Comparison of ENCODE assay signal across 29 cellular contexts in the genomic region with DNA sequence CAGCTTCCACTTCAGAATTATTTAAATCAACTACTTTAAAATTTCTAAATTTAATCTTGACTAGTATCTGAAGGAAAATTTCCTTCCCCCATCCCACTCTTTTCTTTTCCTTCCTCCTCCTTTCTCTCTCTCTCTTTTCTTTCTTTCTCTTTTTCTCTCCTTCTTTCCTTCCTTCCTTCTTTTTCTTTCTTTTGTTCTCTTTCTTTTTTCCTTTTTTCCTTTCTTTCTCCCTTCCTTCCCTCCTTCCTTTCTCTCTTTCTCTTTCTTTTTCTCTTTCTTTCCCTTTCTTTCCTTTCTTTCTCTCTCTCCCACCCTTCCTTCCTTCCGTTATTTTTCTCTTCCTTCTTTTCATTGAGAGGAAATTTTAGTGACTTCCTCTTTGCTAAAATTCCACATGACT.
"Had no signal": no experiment of that assay in that cellular context is flagged by ENCODE, and none has a peak within 500 bp of the region (broad histone marks: within the 10 kb centered on the region; RNA-seq: fewer than 3 reads in every experiment).

No MANE protein-coding gene starts in this region.

- H3K9me3 Mint-ChIP-seq: nephron had no signal

- H3K9ac ChIP-seq: neural progenitor cell, parathyroid adenoma had no signal

- H3K36me3 ChIP-seq: esophagus squamous epithelium, heart right ventricle, left lung, neural progenitor cell, right atrium auricular region, suprapubic skin, vagina had no signal

- H3K27me3 ChIP-seq: esophagus squamous epithelium, heart right ventricle, left lung, neural progenitor cell, right atrium auricular region, suprapubic skin, vagina had no signal

- H3K36me3 Mint-ChIP-seq: mesothelial cell of epicardium, naive B cell, neural progenitor cell had no signal

- H3K4me1 ChIP-seq: esophagus squamous epithelium, heart right ventricle, left lung, neural progenitor cell, parathyroid adenoma, right atrium auricular region, suprapubic skin, vagina had no signal

- H3K27ac Mint-ChIP-seq: effector memory CD8-positive, alpha-beta T cell; mesothelial cell of epicardium; naive B cell; nephron; neural progenitor cell; progenitor cell of endocrine pancreas; stimulated activated naive CD8-positive, alpha-beta T cell treated with anti-CD3 and anti-CD28 coated beads, Interleukin-15, amount 100 ng/mL, for 72 hours had no signal

- H3K4me3 Mint-ChIP-seq: effector memory CD8-positive, alpha-beta T cell; mesothelial cell of epicardium; naive B cell; nephron; neural progenitor cell; stimulated activated naive CD8-positive, alpha-beta T cell treated with anti-CD3 and anti-CD28 coated beads, Interleukin-15, amount 100 ng/mL, for 72 hours had no signal

- H2AFZ ChIP-seq: neural progenitor cell, parathyroid adenoma had no signal

- ATAC-seq: effector memory CD8-positive, alpha-beta T cell; heart right ventricle; left cardiac atrium; left lung; mucosa of descending colon; sciatic nerve; stimulated activated naive CD8-positive, alpha-beta T cell treated with anti-CD3 and anti-CD28 coated beads, Interleukin-15, amount 100 ng/mL, for 72 hours had no signal

- H3K4me1 Mint-ChIP-seq: mesothelial cell of epicardium; naive B cell; nephron; neural progenitor cell; stimulated activated naive CD8-positive, alpha-beta T cell treated with anti-CD3 and anti-CD28 coated beads, Interleukin-15, amount 100 ng/mL, for 72 hours had no signal

- H3K4me2 ChIP-seq: neural progenitor cell, smooth muscle cell had no signal

- H3K79me2 ChIP-seq: parathyroid adenoma had no signal

- H3K27me3 Mint-ChIP-seq: effector memory CD8-positive, alpha-beta T cell; naive B cell; progenitor cell of endocrine pancreas; stimulated activated naive CD8-positive, alpha-beta T cell treated with anti-CD3 and anti-CD28 coated beads, Interleukin-15, amount 100 ng/mL, for 72 hours had no signal

- H3K9me3 ChIP-seq: mucosa of descending colon, right atrium auricular region, suprapubic skin, vagina had no signal

- DNase-seq: effector memory CD8-positive, alpha-beta T cell; erythroblast; esophagus squamous epithelium; foreskin melanocyte; glutamatergic neuron; heart right ventricle; hippocampal formation; left cardiac atrium; left lung; mesenchymal stem cell; mucosa of descending colon; naive B cell; stimulated activated CD4-positive, alpha-beta T cell treated with anti-CD3 and anti-CD28 coated beads, Interleukin-12 subunit alpha, Interleukin-12 subunit beta, amount 100 ng/mL, for 4 hours; stimulated activated CD4-positive, alpha-beta T cell treated with anti-CD3 and anti-CD28 coated beads, Interleukin-1b, Interleukin-23, amount 100 ng/mL, for 48 hours; stimulated activated CD4-positive, alpha-beta T cell treated with anti-CD3 and anti-CD28 coated beads, Interleukin-4, amount 100 ng/mL, for 1 hour; stimulated activated CD8-positive, alpha-beta memory T cell treated with anti-CD3 and anti-CD28 coated beads, Interleukin-4, amount 100 ng/mL, for 48 hours; stimulated activated naive CD4-positive, alpha-beta T cell; stimulated activated naive CD8-positive, alpha-beta T cell treated with anti-CD3 and anti-CD28 coated beads, Interleukin-15, amount 100 ng/mL, for 72 hours; trophoblast cell had no signal

- H3K4me3 ChIP-seq: esophagus squamous epithelium, heart right ventricle, left lung, mucosa of descending colon, neural progenitor cell, right atrium auricular region, smooth muscle cell, suprapubic skin, vagina had no signal

- H3K27ac ChIP-seq: esophagus squamous epithelium, heart right ventricle, left lung, neural progenitor cell, parathyroid adenoma, right atrium auricular region, suprapubic skin, vagina had no signal
